ENCODE assay signal across 8 cellular contexts in the genomic region with DNA sequence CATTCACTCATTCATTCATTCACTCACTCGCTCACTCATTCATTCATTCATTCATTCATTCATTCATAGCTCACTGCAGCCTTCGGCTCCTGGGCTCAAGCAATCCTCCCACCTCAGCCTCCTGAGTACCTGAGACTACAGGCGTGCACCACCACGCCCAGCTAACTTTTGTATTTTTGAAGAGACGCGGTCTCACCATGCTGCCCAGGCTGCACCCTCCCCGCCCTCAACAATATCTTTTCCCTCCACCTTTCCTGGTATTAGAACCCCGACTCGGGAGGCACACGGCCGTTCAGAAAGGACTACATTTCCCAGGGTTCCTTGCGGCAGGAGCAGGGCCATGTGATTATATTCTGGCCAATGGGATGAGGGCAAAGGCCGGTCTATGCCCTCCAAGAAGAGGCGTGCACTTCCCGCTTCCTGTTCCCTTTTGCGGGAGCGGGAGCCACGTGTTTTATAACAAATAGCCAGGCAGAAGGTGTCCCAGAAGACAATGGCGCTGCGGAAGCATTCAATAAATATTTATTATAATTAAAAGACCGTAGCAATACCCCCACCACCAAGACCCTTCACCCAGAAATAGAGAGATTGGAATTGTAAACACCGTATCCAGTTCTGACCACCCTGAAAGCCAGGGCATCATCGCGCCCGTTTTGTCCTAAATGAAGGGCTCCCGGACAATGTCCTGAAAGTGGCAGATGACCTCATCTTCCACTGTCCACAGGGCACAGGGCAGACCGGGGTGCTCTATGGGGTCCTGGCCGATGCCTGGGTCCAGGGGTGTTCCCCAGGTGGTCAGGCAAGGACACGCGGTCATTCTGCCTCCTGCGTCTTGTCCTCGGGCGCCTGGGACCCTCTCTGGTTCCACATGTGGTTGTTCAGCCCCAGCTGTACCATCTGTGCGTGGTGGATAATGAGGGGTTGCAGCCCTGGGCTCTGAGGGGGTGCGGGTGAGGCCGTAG. TPM values are rescaled to one million over a fixed set of nuclear protein-coding genes. Genes with fewer than 3 reads are reported as not detected.
A peak's percentile ranks its signal among the peaks of the same experiment; 100 is the strongest.
DNase-seq lines count a peak whose midpoint lies in the region; ATAC-seq and TF ChIP-seq lines count a peak whose summit lies in the region.

No MANE protein-coding gene starts in this region.

- DNase-seq in AG09309 (ENCODE audit: low read depth) = peak; percentile 60
- DNase-seq in NCI-H345 treated with DMSO at 0.1 percent for 48 hours (lab: John Stamatoyannopoulos, UW; ENCODE audit: unreplicated experiment) = peak; percentile 93
- peak; percentile 30 to 61 (median 48) for DNase-seq in activated CD4-positive, CD25-positive, alpha-beta regulatory T cell (lab: John Stamatoyannopoulos, UW)
- DNase-seq in caudate nucleus (lab: John Stamatoyannopoulos, UW) = peak; percentile 45 to 97 (median 85)
- peak; percentile 91 for DNase-seq in iris pigment epithelial cell (ENCODE audit: low read depth)
- peak; percentile 91 for DNase-seq in spleen

- H3K4me3 ChIP-seq in AG09309 (ENCODE audit: control insufficient read depth, low read depth, low read length) (no peak overlapping the region), HEK293 (ENCODE audit: low read depth, low read length) (no peak overlapping the region), spleen (peak overlapping the region in 6 of 8 donors; percentile 14 to 58 (median 25))

- no peak for ATAC-seq in GM19395 (IDR thresholded peaks at IDR 0.05; ENCODE audit: unreplicated experiment)

- CTCF ChIA-PET in HEK293 (lab: Yijun Ruan, JAX) = interaction anchor here (0.5 to 2.0 kb wide), 3 partner anchors 36 to 217 kb away, joined by 3 to 15 read pairs (median 3); no protein-coding TSS in a partner anchor

- H3K27ac ChIP-seq in HEK293 (ENCODE audit: extremely low read depth, low read depth, low read length) = no peak overlapping the region
- H3K27ac ChIP-seq in caudate nucleus (ENCODE audit: low read depth, low read length) = peak overlapping the region; percentile 24
- H3K27ac ChIP-seq in spleen = peak overlapping the region in 5 of 8 donors; percentile 44 to 67 (median 61)

- H3K4me1 ChIP-seq in HEK293 (ENCODE audit: control insufficient read depth, insufficient read depth, low read length) (no peaks in the 10 kb centered on the region), spleen (peaks cover 5 to 51% (median 23%) of the 10 kb centered on the region in 6 donors)

- 40 to 48% (median 46%) methylated on average over 31 to 36 of the region's 36 CpGs for WGBS in spleen, 5 donors

- no peaks in the 10 kb centered on the region for H3K27me3 ChIP-seq in spleen (replicated peaks in 1 of 7)

- TF ChIP-seq CTCF in AG09309 (IDR thresholded peaks at IDR 0.05; ENCODE audit: control insufficient read depth, insufficient read depth, low read depth, low read length, missing control alignments) (no peak), HEK293 (tag by site-specific recombination; IDR thresholded peaks at IDR 0.05) (no peak), spleen (IDR thresholded peaks at IDR 0.05 in 8 of 11, conservative IDR thresholded peaks at IDR 0.05 in 3 of 11) (peak in 1 of 11 experiments; percentile 7)

- H3K36me3 ChIP-seq in HEK293 (ENCODE audit: control insufficient read depth in 2 of 2, insufficient read depth in 1 of 2, low read length in 2 of 2) (peaks cover 0 to 13% of the 10 kb centered on the region in 2 experiments; a peak in 2 of 3 replicates), spleen (peaks cover 0 to 47% (median 30%) of the 10 kb centered on the region in 6 donors)

- intact Hi-C loops in spleen (cut with DNase I; ENCODE audit: low total_unique reads) = loop anchor here (10.0 kb wide), 1 partner anchor 99 kb away; no protein-coding TSS in a partner anchor

- no peaks in the 10 kb centered on the region for H3K9me3 ChIP-seq in HEK293 (ENCODE audit: control insufficient read depth, insufficient read depth, low read depth, low read length)
- no peaks in the 10 kb centered on the region for H3K9me3 ChIP-seq in spleen

- no peak for TF ChIP-seq POLR2A in spleen (IDR thresholded peaks at IDR 0.05)

- POLR2A ChIA-PET in HEK293 (lab: Yijun Ruan, JAX) = interaction anchor here (0.6 kb wide), 1 partner anchor 218 kb away, joined by 6 read pairs; no protein-coding TSS in a partner anchor

TF ChIP-seq in HEK293, 187 proteins besides CTCF, POLR2A, EP300 and RAD21 (continues in another document):
- peak; percentile 22; the same call in 1 of the 2 replicates for TF ChIP-seq ZNF2 (tag by site-specific recombination; IDR thresholded peaks at IDR 0.05)
- TF ChIP-seq SP7 (tag by site-specific recombination; IDR thresholded peaks at IDR 0.05) = peak; percentile 16; the same call in 1 of the 2 replicates
- TF ChIP-seq SP3 (tag by site-specific recombination; IDR thresholded peaks at IDR 0.05) = peak; percentile 82
- TF ChIP-seq ZNF132 (tag by site-specific recombination; IDR thresholded peaks at IDR 0.05; ENCODE audit: borderline replicate concordance) = no peak
- peak; percentile 26; the same call in 1 of the 2 replicates for TF ChIP-seq EGR2 (tag by site-specific recombination; IDR thresholded peaks at IDR 0.05; ENCODE audit: low read depth)
- TF ChIP-seq ZNF629 (tag by site-specific recombination; IDR thresholded peaks at IDR 0.05) = peak; percentile 12; the same call in 1 of the 2 replicates
- TF ChIP-seq ZNF37A (tag by site-specific recombination; IDR thresholded peaks at IDR 0.05) = no peak
- no peak for TF ChIP-seq ZFP37 (tag by site-specific recombination; IDR thresholded peaks at IDR 0.05)
- TF ChIP-seq ZXDB (tag by site-specific recombination; IDR thresholded peaks at IDR 0.05) = peak; percentile 32; the same call in 1 of the 2 replicates
- TF ChIP-seq ZNF211 (tag by site-specific recombination; IDR thresholded peaks at IDR 0.05; ENCODE audit: low read depth) = no peak
- TF ChIP-seq, protein P1, sequence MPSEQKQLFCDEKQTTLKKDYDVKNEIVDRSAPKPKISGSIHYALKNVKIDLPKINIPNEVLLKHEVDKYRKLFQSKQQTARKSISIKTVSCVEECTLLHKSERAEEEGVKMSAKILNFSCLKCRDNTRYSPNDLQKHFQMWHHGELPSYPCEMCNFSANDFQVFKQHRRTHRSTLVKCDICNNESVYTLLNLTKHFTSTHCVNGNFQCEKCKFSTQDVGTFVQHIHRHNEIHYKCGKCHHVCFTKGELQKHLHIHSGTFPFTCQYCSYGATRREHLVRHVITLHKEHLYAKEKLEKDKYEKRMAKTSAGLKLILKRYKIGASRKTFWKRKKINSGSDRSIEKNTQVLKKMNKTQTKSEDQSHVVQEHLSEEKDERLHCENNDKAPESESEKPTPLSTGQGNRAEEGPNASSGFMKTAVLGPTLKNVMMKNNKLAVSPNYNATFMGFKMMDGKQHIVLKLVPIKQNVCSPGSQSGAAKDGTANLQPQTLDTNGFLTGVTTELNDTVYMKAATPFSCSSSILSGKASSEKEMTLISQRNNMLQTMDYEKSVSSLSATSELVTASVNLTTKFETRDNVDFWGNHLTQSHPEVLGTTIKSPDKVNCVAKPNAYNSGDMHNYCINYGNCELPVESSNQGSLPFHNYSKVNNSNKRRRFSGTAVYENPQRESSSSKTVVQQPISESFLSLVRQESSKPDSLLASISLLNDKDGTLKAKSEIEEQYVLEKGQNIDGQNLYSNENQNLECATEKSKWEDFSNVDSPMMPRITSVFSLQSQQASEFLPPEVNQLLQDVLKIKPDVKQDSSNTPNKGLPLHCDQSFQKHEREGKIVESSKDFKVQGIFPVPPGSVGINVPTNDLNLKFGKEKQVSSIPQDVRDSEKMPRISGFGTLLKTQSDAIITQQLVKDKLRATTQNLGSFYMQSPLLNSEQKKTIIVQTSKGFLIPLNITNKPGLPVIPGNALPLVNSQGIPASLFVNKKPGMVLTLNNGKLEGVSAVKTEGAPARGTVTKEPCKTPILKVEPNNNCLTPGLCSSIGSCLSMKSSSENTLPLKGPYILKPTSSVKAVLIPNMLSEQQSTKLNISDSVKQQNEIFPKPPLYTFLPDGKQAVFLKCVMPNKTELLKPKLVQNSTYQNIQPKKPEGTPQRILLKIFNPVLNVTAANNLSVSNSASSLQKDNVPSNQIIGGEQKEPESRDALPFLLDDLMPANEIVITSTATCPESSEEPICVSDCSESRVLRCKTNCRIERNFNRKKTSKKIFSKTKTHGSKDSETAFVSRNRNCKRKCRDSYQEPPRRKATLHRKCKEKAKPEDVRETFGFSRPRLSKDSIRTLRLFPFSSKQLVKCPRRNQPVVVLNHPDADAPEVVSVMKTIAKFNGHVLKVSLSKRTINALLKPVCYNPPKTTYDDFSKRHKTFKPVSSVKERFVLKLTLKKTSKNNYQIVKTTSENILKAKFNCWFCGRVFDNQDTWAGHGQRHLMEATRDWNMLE (tag by site-specific recombination; conservative IDR thresholded peaks at IDR 0.05; ENCODE audit: low read depth) = peak; percentile 75
- 0 out of 2 replicates have a peak, but pooled peaks have one; percentile 18 for TF ChIP-seq ZNF24 (tag by site-specific recombination; IDR thresholded peaks at IDR 0.05)
- TF ChIP-seq ZNF48 (tag by site-specific recombination; IDR thresholded peaks at IDR 0.05) = no peak
- peak; percentile 30; the same call in 1 of the 2 replicates for TF ChIP-seq ZBTB20 (tag by site-specific recombination; IDR thresholded peaks at IDR 0.05)
- TF ChIP-seq ZNF561 (tag by site-specific recombination; IDR thresholded peaks at IDR 0.05; ENCODE audit: borderline replicate concordance) = peak; percentile 71; the same call in 1 of the 2 replicates
- TF ChIP-seq, protein P2, sequence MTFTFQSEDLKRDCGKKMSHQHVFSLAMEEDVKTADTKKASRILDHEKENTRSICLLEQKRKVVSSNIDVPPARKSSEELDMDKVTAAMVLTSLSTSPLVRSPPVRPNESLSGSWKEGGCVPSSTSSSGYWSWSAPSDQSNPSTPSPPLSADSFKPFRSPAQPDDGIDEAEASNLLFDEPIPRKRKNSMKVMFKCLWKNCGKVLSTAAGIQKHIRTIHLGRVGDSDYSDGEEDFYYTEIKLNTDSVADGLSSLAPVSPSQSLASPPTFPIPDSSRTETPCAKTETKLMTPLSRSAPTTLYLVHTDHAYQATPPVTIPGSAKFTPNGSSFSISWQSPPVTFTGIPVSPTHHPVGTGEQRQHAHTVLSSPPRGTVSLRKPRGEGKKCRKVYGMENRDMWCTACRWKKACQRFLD (tag by site-specific recombination; IDR thresholded peaks at IDR 0.05) = no peak
- no peak for TF ChIP-seq ZNF837 (tag by site-specific recombination; IDR thresholded peaks at IDR 0.05)
- TF ChIP-seq ZSCAN16 (tag by site-specific recombination; IDR thresholded peaks at IDR 0.05) = no peak; the same call in 1 of the 2 replicates

RNA-seq across cellular contexts. Expression of a gene that starts 15.8 kb away (rescaled TPM):
- 10 to 100 TPM; 10.2 to 21.0 (median 14.7) TPM for total RNA-seq in spleen
- polyA plus RNA-seq in spleen = 10 to 100 TPM in 1 of 3 donors, 1 to 10 TPM in 2; 4.4 to 12.5 (median 4.6) TPM

RNA-seq across cellular contexts. Expression of a gene that starts 24.2 kb away (rescaled TPM):
- total RNA-seq in spleen = 10 to 100 TPM; 10.3 to 18.2 (median 13.8) TPM
- 1 to 10 TPM; 2.5 to 5.4 (median 3.3) TPM for polyA plus RNA-seq in spleen

RNA-seq across cellular contexts. Expression of a gene that starts 51.8 kb away (rescaled TPM):
- total RNA-seq in spleen = 10 to 100 TPM; 26.7 to 63.5 (median 46.9) TPM
- polyA plus RNA-seq in spleen = 10 to 100 TPM; 28.0 to 40.0 (median 29.3) TPM

Comparison
In these comparisons a context has a peak if more than half of its experiments do, and no peak if none do; other contexts are left out.
1. H3K4me3 ChIP-seq: peak in spleen (6 of 8); none in AG09309 (single experiment) and HEK293 (single experiment).
2. Peak in every context shown above with its lines, with median percentiles within 50 percentile points of each other: DNase-seq.